Comparison of ENCODE assay signal across 19 cellular contexts in genomic region chr6:142722010-142722409, GRCh38.
DNase-seq lines count a peak whose midpoint lies in the region; ATAC-seq and TF ChIP-seq lines count a peak whose summit lies in the region.
"Had no signal": no experiment of that assay in that cellular context is flagged by ENCODE, and none has a peak within 500 bp of the region (broad histone marks: within the 10 kb centered on the region; RNA-seq: fewer than 3 reads in every experiment).

No MANE protein-coding gene starts in this region.

- WGBS in sigmoid colon, 2 donors = 79% methylated on average over 3 of the region's 3 CpGs

- POLR2A ChIA-PET in activated CD4-positive, alpha-beta T cell treated with anti-CD3 and anti-CD28 coated beads for 36 hours (lab: Charles Lee) = no interaction called here

- H3F3A ChIP-seq in neural progenitor cell (ENCODE audit: low read depth) = no peaks in the 10 kb centered on the region

- CTCF ChIA-PET in activated CD4-positive, alpha-beta T cell treated with anti-CD3 and anti-CD28 coated beads for 36 hours (lab: Charles Lee) = no interaction called here

- H3K36me3 ChIP-seq in BLaER1 treated with 17β-estradiol and CSF1 and Interleukin-3, amounts not matched to agents 10 nM and 100 nM = peaks cover 0 to 9% (median 0%) of the 10 kb centered on the region in 11 experiments; a peak in 1 of 22 replicates
- no peaks in the 10 kb centered on the region for H3K36me3 ChIP-seq in sigmoid colon
- no peaks in the 10 kb centered on the region for H3K36me3 ChIP-seq in neural progenitor cell
- H3K36me3 ChIP-seq: Peyer's patch had no signal

- H3K9me3 Mint-ChIP-seq in activated CD4-positive, alpha-beta T cell treated with anti-CD3 and anti-CD28 coated beads for 36 hours (ENCODE audit: low read depth) = peaks cover 19% of the 10 kb centered on the region
- peaks cover 11% of the 10 kb centered on the region for H3K9me3 Mint-ChIP-seq in neural progenitor cell

- H3K27ac ChIP-seq in BLaER1 treated with 17β-estradiol and CSF1 and Interleukin-3, amounts not matched to agents 10 nM and 100 nM = peak overlapping the region in 2 of 11 experiments; percentile 39 to 44; a peak in 4 of 22 replicates
- no peak overlapping the region for H3K27ac ChIP-seq in sigmoid colon
- no peak overlapping the region for H3K27ac ChIP-seq in neural progenitor cell
- H3K27ac ChIP-seq: Peyer's patch had no signal

- H3K27me3 Mint-ChIP-seq in activated CD4-positive, alpha-beta T cell treated with anti-CD3 and anti-CD28 coated beads for 36 hours = no peaks in the 10 kb centered on the region
- H3K27me3 Mint-ChIP-seq in neural progenitor cell (ENCODE audit: insufficient read depth, low read depth) = peaks cover 2% of the 10 kb centered on the region
- H3K27me3 Mint-ChIP-seq: CD4-positive, alpha-beta T cell had no signal

- no peak overlapping the region for H3K9ac ChIP-seq in BLaER1 treated with 17β-estradiol and CSF1 and Interleukin-3, amounts not matched to agents 10 nM and 100 nM
- H3K9ac ChIP-seq in neural progenitor cell = no peak overlapping the region

- TF ChIP-seq POLR2A in NB4 (IDR thresholded peaks at IDR 0.05; ENCODE audit: extremely low read depth, insufficient read length) = no peak
- TF ChIP-seq POLR2A in sigmoid colon (IDR thresholded peaks at IDR 0.05) = no peak

- no peak for TF ChIP-seq CTCF in NB4 (IDR thresholded peaks at IDR 0.05; ENCODE audit: low read depth, low read length)
- TF ChIP-seq CTCF in sigmoid colon (IDR thresholded peaks at IDR 0.05) = no peak
- TF ChIP-seq CTCF in neural progenitor cell (IDR thresholded peaks at IDR 0.05) = no peak

- DNase-seq in NB4 (ENCODE audit: low read depth) (peak; percentile 61), sigmoid colon (no peak), GDM1 (lab: John Stamatoyannopoulos, UW) (no peak), neural progenitor cell (ENCODE audit: low spot score) (no peak)
- no peak for DNase-seq in activated CD4-positive, alpha-beta T cell treated with anti-CD3 and anti-CD28 coated beads for 36 hours
- DNase-seq: Calu3; CD4-positive, alpha-beta T cell; DMS79; HCEC 1CT; Karpas-422; NCI-H146; NCI-H2107; NCI-H345; NCI-H526 treated with DMSO at 0.1 percent for 48 hours; Peyer's patch; SHP77 had no signal

- peaks cover 3% of the 10 kb centered on the region for H3K4me1 Mint-ChIP-seq in activated CD4-positive, alpha-beta T cell treated with anti-CD3 and anti-CD28 coated beads for 36 hours
- H3K4me1 Mint-ChIP-seq in neural progenitor cell = no peaks in the 10 kb centered on the region

- no peak overlapping the region for H3K4me3 ChIP-seq in BLaER1 treated with 17β-estradiol and CSF1 and Interleukin-3, amounts not matched to agents 10 nM and 100 nM
- H3K4me3 ChIP-seq in NB4 (ENCODE audit: low read depth, low read length) (no peak overlapping the region), sigmoid colon (no peak overlapping the region), neural progenitor cell (no peak overlapping the region)
- H3K4me3 ChIP-seq: Peyer's patch had no signal

- peak overlapping the region in 7 of 11 experiments; percentile 15 to 71 (median 56); a peak in 13 of 22 replicates for H3K4me2 ChIP-seq in BLaER1 treated with 17β-estradiol and CSF1 and Interleukin-3, amounts not matched to agents 10 nM and 100 nM
- H3K4me2 ChIP-seq in neural progenitor cell = no peak overlapping the region

- H3K36me3 Mint-ChIP-seq in activated CD4-positive, alpha-beta T cell treated with anti-CD3 and anti-CD28 coated beads for 36 hours (ENCODE audit: low read depth) = peaks cover 13% of the 10 kb centered on the region
- H3K36me3 Mint-ChIP-seq in neural progenitor cell = no peaks in the 10 kb centered on the region

- no peaks in the 10 kb centered on the region for H3K79me2 ChIP-seq in neural progenitor cell (ENCODE audit: low read depth)

- no peak for TF ChIP-seq EP300 in sigmoid colon (IDR thresholded peaks at IDR 0.05)

- peaks cover 19 to 31% (median 28%) of the 10 kb centered on the region in 11 experiments for H3K9me3 ChIP-seq in BLaER1 treated with 17β-estradiol and CSF1 and Interleukin-3, amounts not matched to agents 10 nM and 100 nM (replicated peaks in 1 of 11)
- no peaks in the 10 kb centered on the region for H3K9me3 ChIP-seq in sigmoid colon
- no peaks in the 10 kb centered on the region for H3K9me3 ChIP-seq in neural progenitor cell (ENCODE audit: low read depth)

- intact Hi-C loops in sigmoid colon (cut with DNase I) = no loop called here
- intact Hi-C loops in activated CD4-positive, alpha-beta T cell treated with anti-CD3 and anti-CD28 coated beads for 36 hours (cut with DNase I, micrococcal nuclease) = no loop called here

- no peaks in the 10 kb centered on the region for H3K27me3 ChIP-seq in BLaER1 treated with 17β-estradiol and CSF1 and Interleukin-3, amounts not matched to agents 10 nM and 100 nM
- H3K27me3 ChIP-seq in sigmoid colon (no peaks in the 10 kb centered on the region), neural progenitor cell (no peaks in the 10 kb centered on the region)
- H3K27me3 ChIP-seq: Peyer's patch had no signal

- ATAC-seq in GM18508 (IDR thresholded peaks at IDR 0.05; ENCODE audit: insufficient read depth, unreplicated experiment) (peak; percentile 62), HG03378 (IDR thresholded peaks at IDR 0.05; ENCODE audit: unreplicated experiment) (peak; percentile 70)
- no peak for ATAC-seq in activated CD4-positive, alpha-beta T cell treated with anti-CD3 and anti-CD28 coated beads for 36 hours

- no peak overlapping the region for H3K4me3 Mint-ChIP-seq in activated CD4-positive, alpha-beta T cell treated with anti-CD3 and anti-CD28 coated beads for 36 hours
- no peak overlapping the region for H3K4me3 Mint-ChIP-seq in neural progenitor cell
- H3K4me3 Mint-ChIP-seq: CD4-positive, alpha-beta T cell had no signal

- no peaks in the 10 kb centered on the region for H4K20me1 ChIP-seq in BLaER1 treated with 17β-estradiol and CSF1 and Interleukin-3, amounts not matched to agents 10 nM and 100 nM
- no peaks in the 10 kb centered on the region for H4K20me1 ChIP-seq in neural progenitor cell (ENCODE audit: low read depth)

- no peak overlapping the region for H3K27ac Mint-ChIP-seq in activated CD4-positive, alpha-beta T cell treated with anti-CD3 and anti-CD28 coated beads for 36 hours
- H3K27ac Mint-ChIP-seq in neural progenitor cell = no peak overlapping the region
- H3K27ac Mint-ChIP-seq: CD4-positive, alpha-beta T cell had no signal

- H2AFZ ChIP-seq in neural progenitor cell (replicated peaks) = no peak overlapping the region

- peaks cover 0 to 36% (median 27%) of the 10 kb centered on the region in 10 experiments; a peak in 15 of 20 replicates for H3K4me1 ChIP-seq in BLaER1 treated with 17β-estradiol and CSF1 and Interleukin-3, amounts not matched to agents 10 nM and 100 nM
- H3K4me1 ChIP-seq in sigmoid colon (no peaks in the 10 kb centered on the region), neural progenitor cell (no peaks in the 10 kb centered on the region)
- H3K4me1 ChIP-seq: Peyer's patch had no signal
